Comparison of ENCODE assay signal across 18 cellular contexts in the genomic region with DNA sequence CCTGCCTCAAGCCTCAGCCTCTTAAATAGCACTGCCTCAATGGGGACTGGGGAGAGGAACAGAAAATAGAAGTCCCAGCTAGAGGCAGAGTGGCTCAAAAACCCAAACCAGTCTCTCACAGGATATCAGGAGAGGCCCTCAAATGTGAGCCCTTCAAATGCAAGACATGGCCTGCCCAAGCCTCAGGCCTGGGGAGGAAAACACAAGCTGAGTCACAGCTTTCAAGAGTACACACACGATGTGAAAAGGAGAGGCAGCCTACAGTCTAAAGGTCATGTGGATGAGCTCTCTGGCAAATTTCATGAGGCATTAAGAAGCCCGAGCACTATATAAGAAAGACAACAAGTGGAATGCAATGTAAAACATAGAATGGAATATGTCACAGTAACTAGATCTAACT.
"Had no signal": no experiment of that assay in that cellular context is flagged by ENCODE, and none has a peak within 500 bp of the region (broad histone marks: within the 10 kb centered on the region; RNA-seq: fewer than 3 reads in every experiment).

No MANE protein-coding gene starts in this region.

- FAIRE-seq: astrocyte, islet of Langerhans, urothelium cell line had no signal

- H3K4me1 ChIP-seq: tibial artery had no signal

- H3K4me1 Mint-ChIP-seq: activated CD4-positive, alpha-beta T cell treated with anti-CD3 and anti-CD28 coated beads, Interleukin-2, amount 10 ng/mL, durations not matched to agents 7 days and 5 days; activated naive CD4-positive, alpha-beta T cell treated with anti-CD3 and anti-CD28 coated beads, Interleukin-2, amount 50 U/mL, for 24 hours; nephron had no signal

- H3K9me3 Mint-ChIP-seq: activated CD4-positive, alpha-beta T cell treated with anti-CD3 and anti-CD28 coated beads, Interleukin-2, amount 10 ng/mL, durations not matched to agents 7 days and 5 days had no signal

- H3K4me3 ChIP-seq: tibial artery had no signal

- H3K36me3 ChIP-seq: tibial artery had no signal

- DNase-seq: activated CD4-positive, alpha-beta T cell treated with anti-CD3 and anti-CD28 coated beads, Interleukin-2, amount 10 ng/mL, durations not matched to agents 7 days and 5 days; activated CD8-positive, alpha-beta memory T cell treated with anti-CD3 and anti-CD28 coated beads, Interleukin-2, amount 50 U/mL, for 4 hours; activated CD8-positive, alpha-beta T cell treated with anti-CD3 and anti-CD28 coated beads, Interleukin-2, amount 10 ng/mL, durations not matched to agents 7 days and 5 days; activated T-cell treated with anti-CD3 and anti-CD28 coated beads, Interleukin-2, amount 50 U/mL, for 4 hours; effector CD4-positive, alpha-beta T cell; hippocampal formation; midbrain; nucleus accumbens; stimulated activated CD4-positive, alpha-beta T cell treated with anti-CD3 and anti-CD28 coated beads, Interleukin-12 subunit alpha, Interleukin-12 subunit beta, amount 100 ng/mL, for 4 hours; stimulated activated CD4-positive, alpha-beta T cell treated with anti-CD3 and anti-CD28 coated beads, Interleukin-1b, Interleukin-23, amount 100 ng/mL, for 48 hours; stimulated activated CD8-positive, alpha-beta memory T cell treated with anti-CD3 and anti-CD28 coated beads, Interleukin-4, amount 100 ng/mL, for 48 hours; stimulated activated naive CD4-positive, alpha-beta T cell treated with Interleukin-2 at 50 U/mL for 16 hours; tibial artery had no signal

- H3K27ac ChIP-seq: tibial artery had no signal

- H3K27me3 ChIP-seq: tibial artery had no signal

- H3K27me3 Mint-ChIP-seq: activated naive CD4-positive, alpha-beta T cell treated with anti-CD3 and anti-CD28 coated beads, Interleukin-2, amount 50 U/mL, for 24 hours had no signal

- H3K36me3 Mint-ChIP-seq: activated naive CD4-positive, alpha-beta T cell treated with anti-CD3 and anti-CD28 coated beads, Interleukin-2, amount 50 U/mL, for 24 hours had no signal

- H3K4me3 Mint-ChIP-seq: activated CD4-positive, alpha-beta T cell treated with anti-CD3 and anti-CD28 coated beads, Interleukin-2, amount 10 ng/mL, durations not matched to agents 7 days and 5 days; activated CD8-positive, alpha-beta T cell treated with anti-CD3 and anti-CD28 coated beads, Interleukin-2, amount 10 ng/mL, durations not matched to agents 7 days and 5 days; activated naive CD4-positive, alpha-beta T cell treated with anti-CD3 and anti-CD28 coated beads, Interleukin-2, amount 50 U/mL, for 24 hours; activated T-cell treated with anti-CD3 and anti-CD28 coated beads, Interleukin-2, amount 50 U/mL, for 4 hours; nephron had no signal

- H3K9me3 ChIP-seq: tibial artery had no signal

- H3K27ac Mint-ChIP-seq: activated CD4-positive, alpha-beta T cell treated with anti-CD3 and anti-CD28 coated beads, Interleukin-2, amount 10 ng/mL, durations not matched to agents 7 days and 5 days; activated CD8-positive, alpha-beta T cell treated with anti-CD3 and anti-CD28 coated beads, Interleukin-2, amount 10 ng/mL, durations not matched to agents 7 days and 5 days; activated naive CD4-positive, alpha-beta T cell treated with anti-CD3 and anti-CD28 coated beads, Interleukin-2, amount 50 U/mL, for 24 hours; nephron had no signal
